In the genomic region with DNA sequence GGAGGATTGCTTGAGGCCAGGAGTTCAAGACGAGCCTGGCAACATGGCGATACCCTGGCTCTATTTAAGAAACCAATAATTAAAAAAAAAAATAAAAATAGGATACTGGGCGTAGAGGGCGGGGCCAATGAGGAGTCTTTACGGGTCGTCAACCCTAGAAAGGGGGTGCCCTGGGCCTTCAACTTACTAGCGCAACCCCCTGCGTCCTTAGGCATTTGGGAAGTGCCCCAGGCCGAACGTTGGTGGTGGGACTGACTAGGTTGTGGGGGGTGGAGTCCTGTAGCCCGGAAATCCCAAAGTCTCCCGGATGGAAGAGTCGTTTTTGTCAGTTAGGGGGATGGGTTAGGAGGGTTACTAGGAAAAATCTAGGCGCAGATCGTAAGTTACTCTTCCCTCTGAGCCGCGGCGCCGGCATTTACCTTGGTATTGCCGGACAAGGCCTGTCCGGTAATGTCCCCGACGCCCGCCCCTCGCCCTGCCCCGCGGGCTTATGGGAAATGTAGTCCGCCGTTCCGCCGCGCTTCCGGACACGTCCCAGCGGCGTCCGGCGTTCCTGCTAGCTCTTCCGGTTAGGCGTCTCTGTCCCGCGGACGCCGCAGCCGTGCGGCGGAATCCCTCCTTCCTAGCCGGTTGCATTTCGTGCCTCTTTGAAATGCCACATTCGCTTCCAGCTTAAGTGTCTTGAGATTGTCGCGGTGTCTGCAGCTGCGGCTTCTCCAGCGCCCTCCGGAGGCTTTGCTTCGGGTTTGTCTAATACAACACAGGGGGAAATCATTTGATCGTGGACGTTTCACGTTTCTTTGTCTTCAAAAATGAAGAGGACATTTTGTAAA, we compare ENCODE assay signal across 1 cellular context.
TF ChIP-seq lines count a peak whose summit lies in the region.

No MANE protein-coding gene starts in this region.

TF ChIP-seq in HepG2, 621 proteins besides CTCF, POLR2A, EP300 and RAD21 (continued from another document and continues in another):
- TF ChIP-seq ATRX (CRISPR knock-in tag; IDR thresholded peaks at IDR 0.05; ENCODE audit: borderline replicate concordance) (no peak), MTA1 (CRISPR knock-in tag; IDR thresholded peaks at IDR 0.05; ENCODE audit: borderline replicate concordance) (no peak), TP53 (CRISPR knock-in tag; conservative IDR thresholded peaks at IDR 0.05) (0 out of 2 replicates have a peak, but pooled peaks have one; percentile 59), SMC3 (IDR thresholded peaks at IDR 0.05; ENCODE audit: low read length) (no peak), RELA (CRISPR knock-in tag; IDR thresholded peaks at IDR 0.05) (no peak), CBX2 (IDR thresholded peaks at IDR 0.05; ENCODE audit: low read depth, low read length) (no peak), CBX2 (CRISPR knock-in tag; IDR thresholded peaks at IDR 0.05; ENCODE audit: low read depth) (no peak), SMARCE1 (IDR thresholded peaks at IDR 0.05; ENCODE audit: borderline replicate concordance) (no peak), AGO1 (IDR thresholded peaks at IDR 0.05; ENCODE audit: low read depth, low read length, poor library complexity, severe bottlenecking) (no peak), JDP2 (CRISPR knock-in tag; IDR thresholded peaks at IDR 0.05; ENCODE audit: borderline replicate concordance) (no peak), DMAP1 (CRISPR knock-in tag; IDR thresholded peaks at IDR 0.05) (peak; percentile 69), ESRRA (CRISPR knock-in tag; IDR thresholded peaks at IDR 0.05; ENCODE audit: low read depth) (no peak), KLF13 (CRISPR knock-in tag; IDR thresholded peaks at IDR 0.05) (no peak), NR2F6 (IDR thresholded peaks at IDR 0.05) (no peak), NR2F6 (CRISPR knock-in tag; IDR thresholded peaks at IDR 0.05) (no peak), TCF12 (IDR thresholded peaks at IDR 0.05) (no peak), TCF12 (CRISPR knock-in tag; IDR thresholded peaks at IDR 0.05) (no peak), ZNF543 (CRISPR knock-in tag; IDR thresholded peaks at IDR 0.05) (no peak), ZNF331 (CRISPR knock-in tag; IDR thresholded peaks at IDR 0.05) (0 out of 2 replicates have a peak, but pooled peaks have one; percentile 25), EZH2 (conservative IDR thresholded peaks at IDR 0.05; ENCODE audit: low read depth, low read length) (no peak), ZNF777 (CRISPR knock-in tag; IDR thresholded peaks at IDR 0.05) (no peak; the same call in none of the 2 replicates), TEAD2 (CRISPR knock-in tag; IDR thresholded peaks at IDR 0.05) (no peak), SOX5 (CRISPR knock-in tag; IDR thresholded peaks at IDR 0.05; ENCODE audit: borderline replicate concordance) (no peak; the same call in 1 of the 2 replicates), MLLT10 (CRISPR knock-in tag; IDR thresholded peaks at IDR 0.05) (no peak), ZNF562 (CRISPR knock-in tag; IDR thresholded peaks at IDR 0.05; ENCODE audit: borderline replicate concordance) (no peak)
- TF ChIP-seq, protein P1, sequence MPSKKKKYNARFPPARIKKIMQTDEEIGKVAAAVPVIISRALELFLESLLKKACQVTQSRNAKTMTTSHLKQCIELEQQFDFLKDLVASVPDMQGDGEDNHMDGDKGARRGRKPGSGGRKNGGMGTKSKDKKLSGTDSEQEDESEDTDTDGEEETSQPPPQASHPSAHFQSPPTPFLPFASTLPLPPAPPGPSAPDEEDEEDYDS (CRISPR knock-in tag; IDR thresholded peaks at IDR 0.05) = peak; percentile 55
- TF ChIP-seq, protein P2, sequence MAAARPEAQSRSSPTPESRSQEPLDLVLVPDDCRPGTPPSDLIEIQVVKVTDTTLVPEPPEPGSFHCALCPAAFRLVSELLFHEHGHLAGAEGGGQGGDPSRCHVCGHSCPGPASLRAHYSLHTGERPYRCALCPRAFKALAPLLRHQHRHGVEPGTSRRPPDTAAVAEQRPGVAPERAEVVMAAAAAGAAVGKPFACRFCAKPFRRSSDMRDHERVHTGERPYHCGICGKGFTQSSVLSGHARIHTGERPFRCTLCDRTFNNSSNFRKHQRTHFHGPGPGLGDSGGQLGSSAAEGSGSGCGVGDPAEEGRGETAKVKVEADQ (CRISPR knock-in tag; IDR thresholded peaks at IDR 0.05; ENCODE audit: borderline replicate concordance) = no peak
- TF ChIP-seq, protein P3, sequence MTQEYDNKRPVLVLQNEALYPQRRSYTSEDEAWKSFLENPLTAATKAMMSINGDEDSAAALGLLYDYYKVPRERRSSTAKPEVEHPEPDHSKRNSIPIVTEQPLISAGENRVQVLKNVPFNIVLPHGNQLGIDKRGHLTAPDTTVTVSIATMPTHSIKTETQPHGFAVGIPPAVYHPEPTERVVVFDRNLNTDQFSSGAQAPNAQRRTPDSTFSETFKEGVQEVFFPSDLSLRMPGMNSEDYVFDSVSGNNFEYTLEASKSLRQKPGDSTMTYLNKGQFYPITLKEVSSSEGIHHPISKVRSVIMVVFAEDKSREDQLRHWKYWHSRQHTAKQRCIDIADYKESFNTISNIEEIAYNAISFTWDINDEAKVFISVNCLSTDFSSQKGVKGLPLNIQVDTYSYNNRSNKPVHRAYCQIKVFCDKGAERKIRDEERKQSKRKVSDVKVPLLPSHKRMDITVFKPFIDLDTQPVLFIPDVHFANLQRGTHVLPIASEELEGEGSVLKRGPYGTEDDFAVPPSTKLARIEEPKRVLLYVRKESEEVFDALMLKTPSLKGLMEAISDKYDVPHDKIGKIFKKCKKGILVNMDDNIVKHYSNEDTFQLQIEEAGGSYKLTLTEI (CRISPR knock-in tag; conservative IDR thresholded peaks at IDR 0.05) = no peak
- TF ChIP-seq, protein P4, sequence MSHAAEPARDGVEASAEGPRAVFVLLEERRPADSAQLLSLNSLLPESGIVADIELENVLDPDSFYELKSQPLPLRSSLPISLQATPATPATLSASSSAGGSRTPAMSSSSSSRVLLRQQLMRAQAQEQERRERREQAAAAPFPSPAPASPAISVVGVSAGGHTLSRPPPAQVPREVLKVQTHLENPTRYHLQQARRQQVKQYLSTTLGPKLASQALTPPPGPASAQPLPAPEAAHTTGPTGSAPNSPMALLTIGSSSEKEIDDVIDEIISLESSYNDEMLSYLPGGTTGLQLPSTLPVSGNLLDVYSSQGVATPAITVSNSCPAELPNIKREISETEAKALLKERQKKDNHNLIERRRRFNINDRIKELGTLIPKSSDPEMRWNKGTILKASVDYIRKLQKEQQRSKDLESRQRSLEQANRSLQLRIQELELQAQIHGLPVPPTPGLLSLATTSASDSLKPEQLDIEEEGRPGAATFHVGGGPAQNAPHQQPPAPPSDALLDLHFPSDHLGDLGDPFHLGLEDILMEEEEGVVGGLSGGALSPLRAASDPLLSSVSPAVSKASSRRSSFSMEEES (CRISPR knock-in tag; IDR thresholded peaks at IDR 0.05) = 0 out of 2 replicates have a peak, but pooled peaks have one; percentile 15
- TF ChIP-seq, protein P5, sequence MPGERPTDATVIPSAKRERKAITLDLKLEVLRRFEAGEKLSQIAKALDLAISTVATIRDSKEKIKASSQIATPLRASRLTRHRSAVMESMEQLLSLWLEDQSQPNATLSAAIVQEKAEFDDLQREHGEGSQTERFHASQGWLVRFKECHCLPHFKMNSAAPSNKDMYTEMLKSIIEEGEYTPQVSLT (CRISPR knock-in tag; IDR thresholded peaks at IDR 0.05; ENCODE audit: borderline replicate concordance, low read depth) = no peak
- TF ChIP-seq, protein P6, sequence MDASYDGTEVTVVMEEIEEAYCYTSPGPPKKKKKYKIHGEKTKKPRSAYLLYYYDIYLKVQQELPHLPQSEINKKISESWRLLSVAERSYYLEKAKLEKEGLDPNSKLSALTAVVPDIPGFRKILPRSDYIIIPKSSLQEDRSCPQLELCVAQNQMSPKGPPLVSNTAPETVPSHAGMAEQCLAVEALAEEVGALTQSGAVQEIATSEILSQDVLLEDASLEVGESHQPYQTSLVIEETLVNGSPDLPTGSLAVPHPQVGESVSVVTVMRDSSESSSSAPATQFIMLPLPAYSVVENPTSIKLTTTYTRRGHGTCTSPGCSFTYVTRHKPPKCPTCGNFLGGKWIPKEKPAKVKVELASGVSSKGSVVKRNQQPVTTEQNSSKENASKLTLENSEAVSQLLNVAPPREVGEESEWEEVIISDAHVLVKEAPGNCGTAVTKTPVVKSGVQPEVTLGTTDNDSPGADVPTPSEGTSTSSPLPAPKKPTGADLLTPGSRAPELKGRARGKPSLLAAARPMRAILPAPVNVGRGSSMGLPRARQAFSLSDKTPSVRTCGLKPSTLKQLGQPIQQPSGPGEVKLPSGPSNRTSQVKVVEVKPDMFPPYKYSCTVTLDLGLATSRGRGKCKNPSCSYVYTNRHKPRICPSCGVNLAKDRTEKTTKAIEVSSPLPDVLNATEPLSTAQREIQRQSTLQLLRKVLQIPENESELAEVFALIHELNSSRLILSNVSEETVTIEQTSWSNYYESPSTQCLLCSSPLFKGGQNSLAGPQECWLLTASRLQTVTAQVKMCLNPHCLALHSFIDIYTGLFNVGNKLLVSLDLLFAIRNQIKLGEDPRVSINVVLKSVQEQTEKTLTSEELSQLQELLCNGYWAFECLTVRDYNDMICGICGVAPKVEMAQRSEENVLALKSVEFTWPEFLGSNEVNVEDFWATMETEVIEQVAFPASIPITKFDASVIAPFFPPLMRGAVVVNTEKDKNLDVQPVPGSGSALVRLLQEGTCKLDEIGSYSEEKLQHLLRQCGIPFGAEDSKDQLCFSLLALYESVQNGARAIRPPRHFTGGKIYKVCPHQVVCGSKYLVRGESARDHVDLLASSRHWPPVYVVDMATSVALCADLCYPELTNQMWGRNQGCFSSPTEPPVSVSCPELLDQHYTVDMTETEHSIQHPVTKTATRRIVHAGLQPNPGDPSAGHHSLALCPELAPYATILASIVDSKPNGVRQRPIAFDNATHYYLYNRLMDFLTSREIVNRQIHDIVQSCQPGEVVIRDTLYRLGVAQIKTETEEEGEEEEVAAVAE (CRISPR knock-in tag; IDR thresholded peaks at IDR 0.05; ENCODE audit: borderline replicate concordance) = 0 out of 2 replicates have a peak, but pooled peaks have one; percentile 38
- TF ChIP-seq, protein P7, sequence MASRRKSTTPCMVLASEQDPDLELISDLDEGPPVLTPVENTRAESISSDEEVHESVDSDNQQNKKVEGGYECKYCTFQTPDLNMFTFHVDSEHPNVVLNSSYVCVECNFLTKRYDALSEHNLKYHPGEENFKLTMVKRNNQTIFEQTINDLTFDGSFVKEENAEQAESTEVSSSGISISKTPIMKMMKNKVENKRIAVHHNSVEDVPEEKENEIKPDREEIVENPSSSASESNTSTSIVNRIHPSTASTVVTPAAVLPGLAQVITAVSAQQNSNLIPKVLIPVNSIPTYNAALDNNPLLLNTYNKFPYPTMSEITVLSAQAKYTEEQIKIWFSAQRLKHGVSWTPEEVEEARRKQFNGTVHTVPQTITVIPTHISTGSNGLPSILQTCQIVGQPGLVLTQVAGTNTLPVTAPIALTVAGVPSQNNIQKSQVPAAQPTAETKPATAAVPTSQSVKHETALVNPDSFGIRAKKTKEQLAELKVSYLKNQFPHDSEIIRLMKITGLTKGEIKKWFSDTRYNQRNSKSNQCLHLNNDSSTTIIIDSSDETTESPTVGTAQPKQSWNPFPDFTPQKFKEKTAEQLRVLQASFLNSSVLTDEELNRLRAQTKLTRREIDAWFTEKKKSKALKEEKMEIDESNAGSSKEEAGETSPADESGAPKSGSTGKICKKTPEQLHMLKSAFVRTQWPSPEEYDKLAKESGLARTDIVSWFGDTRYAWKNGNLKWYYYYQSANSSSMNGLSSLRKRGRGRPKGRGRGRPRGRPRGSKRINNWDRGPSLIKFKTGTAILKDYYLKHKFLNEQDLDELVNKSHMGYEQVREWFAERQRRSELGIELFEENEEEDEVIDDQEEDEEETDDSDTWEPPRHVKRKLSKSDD (CRISPR knock-in tag; IDR thresholded peaks at IDR 0.05; ENCODE audit: low read depth) = no peak
- TF ChIP-seq, protein P8, sequence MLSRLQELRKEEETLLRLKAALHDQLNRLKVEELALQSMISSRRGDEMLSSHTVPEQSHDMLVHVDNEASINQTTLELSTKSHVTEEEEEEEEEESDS (CRISPR knock-in tag; IDR thresholded peaks at IDR 0.05; ENCODE audit: borderline replicate concordance) = no peak
- TF ChIP-seq, protein P9, sequence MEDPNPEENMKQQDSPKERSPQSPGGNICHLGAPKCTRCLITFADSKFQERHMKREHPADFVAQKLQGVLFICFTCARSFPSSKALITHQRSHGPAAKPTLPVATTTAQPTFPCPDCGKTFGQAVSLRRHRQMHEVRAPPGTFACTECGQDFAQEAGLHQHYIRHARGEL (CRISPR knock-in tag; IDR thresholded peaks at IDR 0.05) = 0 out of 2 replicates have a peak, but pooled peaks have one; percentile 35
- TF ChIP-seq, protein P10, sequence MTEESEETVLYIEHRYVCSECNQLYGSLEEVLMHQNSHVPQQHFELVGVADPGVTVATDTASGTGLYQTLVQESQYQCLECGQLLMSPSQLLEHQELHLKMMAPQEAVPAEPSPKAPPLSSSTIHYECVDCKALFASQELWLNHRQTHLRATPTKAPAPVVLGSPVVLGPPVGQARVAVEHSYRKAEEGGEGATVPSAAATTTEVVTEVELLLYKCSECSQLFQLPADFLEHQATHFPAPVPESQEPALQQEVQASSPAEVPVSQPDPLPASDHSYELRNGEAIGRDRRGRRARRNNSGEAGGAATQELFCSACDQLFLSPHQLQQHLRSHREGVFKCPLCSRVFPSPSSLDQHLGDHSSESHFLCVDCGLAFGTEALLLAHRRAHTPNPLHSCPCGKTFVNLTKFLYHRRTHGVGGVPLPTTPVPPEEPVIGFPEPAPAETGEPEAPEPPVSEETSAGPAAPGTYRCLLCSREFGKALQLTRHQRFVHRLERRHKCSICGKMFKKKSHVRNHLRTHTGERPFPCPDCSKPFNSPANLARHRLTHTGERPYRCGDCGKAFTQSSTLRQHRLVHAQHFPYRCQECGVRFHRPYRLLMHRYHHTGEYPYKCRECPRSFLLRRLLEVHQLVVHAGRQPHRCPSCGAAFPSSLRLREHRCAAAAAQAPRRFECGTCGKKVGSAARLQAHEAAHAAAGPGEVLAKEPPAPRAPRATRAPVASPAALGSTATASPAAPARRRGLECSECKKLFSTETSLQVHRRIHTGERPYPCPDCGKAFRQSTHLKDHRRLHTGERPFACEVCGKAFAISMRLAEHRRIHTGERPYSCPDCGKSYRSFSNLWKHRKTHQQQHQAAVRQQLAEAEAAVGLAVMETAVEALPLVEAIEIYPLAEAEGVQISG (CRISPR knock-in tag; IDR thresholded peaks at IDR 0.05) = peak; percentile 94
- TF ChIP-seq, protein P11, sequence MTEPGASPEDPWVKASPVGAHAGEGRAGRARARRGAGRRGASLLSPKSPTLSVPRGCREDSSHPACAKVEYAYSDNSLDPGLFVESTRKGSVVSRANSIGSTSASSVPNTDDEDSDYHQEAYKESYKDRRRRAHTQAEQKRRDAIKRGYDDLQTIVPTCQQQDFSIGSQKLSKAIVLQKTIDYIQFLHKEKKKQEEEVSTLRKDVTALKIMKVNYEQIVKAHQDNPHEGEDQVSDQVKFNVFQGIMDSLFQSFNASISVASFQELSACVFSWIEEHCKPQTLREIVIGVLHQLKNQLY (CRISPR knock-in tag; IDR thresholded peaks at IDR 0.05) = no peak
- TF ChIP-seq, protein P12, sequence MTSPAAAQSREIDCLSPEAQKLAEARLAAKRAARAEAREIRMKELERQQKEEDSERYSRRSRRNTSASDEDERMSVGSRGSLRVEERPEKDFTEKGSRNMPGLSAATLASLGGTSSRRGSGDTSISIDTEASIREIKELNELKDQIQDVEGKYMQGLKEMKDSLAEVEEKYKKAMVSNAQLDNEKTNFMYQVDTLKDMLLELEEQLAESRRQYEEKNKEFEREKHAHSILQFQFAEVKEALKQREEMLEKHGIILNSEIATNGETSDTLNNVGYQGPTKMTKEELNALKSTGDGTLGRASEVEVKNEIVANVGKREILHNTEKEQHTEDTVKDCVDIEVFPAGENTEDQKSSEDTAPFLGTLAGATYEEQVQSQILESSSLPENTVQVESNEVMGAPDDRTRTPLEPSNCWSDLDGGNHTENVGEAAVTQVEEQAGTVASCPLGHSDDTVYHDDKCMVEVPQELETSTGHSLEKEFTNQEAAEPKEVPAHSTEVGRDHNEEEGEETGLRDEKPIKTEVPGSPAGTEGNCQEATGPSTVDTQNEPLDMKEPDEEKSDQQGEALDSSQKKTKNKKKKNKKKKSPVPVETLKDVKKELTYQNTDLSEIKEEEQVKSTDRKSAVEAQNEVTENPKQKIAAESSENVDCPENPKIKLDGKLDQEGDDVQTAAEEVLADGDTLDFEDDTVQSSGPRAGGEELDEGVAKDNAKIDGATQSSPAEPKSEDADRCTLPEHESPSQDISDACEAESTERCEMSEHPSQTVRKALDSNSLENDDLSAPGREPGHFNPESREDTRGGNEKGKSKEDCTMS (CRISPR knock-in tag; conservative IDR thresholded peaks at IDR 0.05) = no peak
